Comparison of ENCODE assay signal across 8 cellular contexts in genomic region chr12:122097641-122098364, GRCh38. TPM values are rescaled to one million over a fixed set of nuclear protein-coding genes. Genes with fewer than 3 reads are reported as not detected.
DNase-seq lines count a peak whose midpoint lies in the region; ATAC-seq and TF ChIP-seq lines count a peak whose summit lies in the region.

No MANE protein-coding gene starts in this region.

- in situ Hi-C loops in HAP-1 (cut with MboI; ENCODE audit: low sequenced_read_pairs) = no loop called here

- peak overlapping the region; percentile 46 to 89 (median 84) for H3K27ac Mint-ChIP-seq in CD8-positive, alpha-beta memory T cell

- no peak overlapping the region for H3K4me3 ChIP-seq in CD8-positive, alpha-beta memory T cell (ENCODE audit: low read length)
- H3K4me3 ChIP-seq in choroid plexus epithelial cell (ENCODE audit: low read depth, low read length) (no peak overlapping the region), mucosa of descending colon (no peak overlapping the region), aorta (ENCODE audit: low read length in 2 of 2) (no peak overlapping the region), HAP-1 (no peak overlapping the region)

- no peaks in the 10 kb centered on the region for H3K27me3 Mint-ChIP-seq in CD8-positive, alpha-beta memory T cell

- H3K4me1 ChIP-seq in CD8-positive, alpha-beta memory T cell (ENCODE audit: insufficient read depth, low read length) = peaks cover 71% of the 10 kb centered on the region
- peaks cover 71% of the 10 kb centered on the region for H3K4me1 ChIP-seq in mucosa of descending colon (ENCODE audit: low read depth)
- H3K4me1 ChIP-seq in aorta (ENCODE audit: control insufficient read depth in 1 of 2, insufficient read depth in 2 of 2, low read length in 2 of 2) = no peaks in the 10 kb centered on the region
- H3K4me1 ChIP-seq in HAP-1 = no peaks in the 10 kb centered on the region

- no peaks in the 10 kb centered on the region for H3K36me3 ChIP-seq in CD8-positive, alpha-beta memory T cell (ENCODE audit: insufficient read depth, low read length)
- H3K36me3 ChIP-seq in mucosa of descending colon (ENCODE audit: low read depth) (no peaks in the 10 kb centered on the region), aorta (ENCODE audit: control insufficient read depth in 1 of 2, insufficient read depth in 2 of 2, low read length in 1 of 2) (no peaks in the 10 kb centered on the region), HAP-1 (replicated peaks) (no peaks in the 10 kb centered on the region)

- peak overlapping the region; percentile 62 for H3K27ac ChIP-seq in CD8-positive, alpha-beta memory T cell (ENCODE audit: low read depth, low read length)
- H3K27ac ChIP-seq in aorta (ENCODE audit: low read depth in 1 of 2, low read length in 2 of 2) = peak overlapping the region in 1 of 2 donors; percentile 89

- CTCF ChIA-PET in CD8-positive, alpha-beta memory T cell (lab: Charles Lee) = interaction anchor here (0.6 to 4.4 kb wide), 7 partner anchors 9 to 256 kb away, joined by 3 to 19 read pairs (median 5); no protein-coding TSS in a partner anchor

- no peak for TF ChIP-seq CTCF in choroid plexus epithelial cell (conservative IDR thresholded peaks at IDR 0.05; ENCODE audit: low read depth, low read length)
- TF ChIP-seq CTCF in mucosa of descending colon (IDR thresholded peaks at IDR 0.05) = no peak

- ATAC-seq in mucosa of descending colon = peak; percentile 83
- ATAC-seq in aorta (ENCODE audit: low FRiP score) = peak; percentile 70
- no peak for ATAC-seq in HG02642 (IDR thresholded peaks at IDR 0.05; ENCODE audit: poor library complexity, unreplicated experiment)

- WGBS in aorta, 2 donors = 13 to 21% methylated on average over 8 of the region's 8 CpGs

- H3K4me1 Mint-ChIP-seq in CD8-positive, alpha-beta memory T cell = peaks cover 48 to 66% (median 64%) of the 10 kb centered on the region in 3 donors

- POLR2A ChIA-PET in CD8-positive, alpha-beta memory T cell (lab: Charles Lee) = interaction anchor here (0.5 to 1.0 kb wide), 3 partner anchors 10 to 14 kb away, joined by 3 read pairs; no protein-coding TSS in a partner anchor

- intact Hi-C loops in mucosa of descending colon (cut with DNase I, micrococcal nuclease) = no loop called here
- intact Hi-C loops in aorta (cut with DNase I) = no loop called here

- no peaks in the 10 kb centered on the region for H3K9me3 ChIP-seq in CD8-positive, alpha-beta memory T cell (ENCODE audit: low read length)
- H3K9me3 ChIP-seq in mucosa of descending colon (no peaks in the 10 kb centered on the region), aorta (ENCODE audit: control insufficient read depth, low read length) (no peaks in the 10 kb centered on the region), HAP-1 (no peaks in the 10 kb centered on the region)

- peaks cover 0 to 5% (median 0%) of the 10 kb centered on the region in 3 donors for H3K36me3 Mint-ChIP-seq in CD8-positive, alpha-beta memory T cell

- no peaks in the 10 kb centered on the region for H3K27me3 ChIP-seq in CD8-positive, alpha-beta memory T cell (ENCODE audit: insufficient read depth, low read length, poor library complexity, severe bottlenecking)
- H3K27me3 ChIP-seq in aorta (ENCODE audit: control insufficient read depth in 1 of 2, insufficient read depth in 2 of 2, low read length in 1 of 2) (no peaks in the 10 kb centered on the region), HAP-1 (ENCODE audit: low read depth) (no peaks in the 10 kb centered on the region)

- peak overlapping the region in 4 of 7 donors; percentile 38 to 59 (median 52) for H3K4me3 Mint-ChIP-seq in CD8-positive, alpha-beta memory T cell

- H3K9me3 Mint-ChIP-seq in CD8-positive, alpha-beta memory T cell = no peaks in the 10 kb centered on the region

- no peak for DNase-seq in CD8-positive, alpha-beta memory T cell
- DNase-seq in NCI-H2196 treated with DMSO at 0.1 percent for 48 hours (lab: John Stamatoyannopoulos, UW; ENCODE audit: unreplicated experiment) (peak; percentile 90), choroid plexus epithelial cell (ENCODE audit: low read depth) (peak; percentile 58), mucosa of descending colon (peak; percentile 85 to 87 (median 86)), aorta (no peak), HAP-1 (ENCODE audit: low spot score in 2 of 2) (no peak), NCI-H187 (lab: John Stamatoyannopoulos, UW) (no peak)

RNA-seq across cellular contexts. Expression of gene MLXIP, which starts 19.2 kb away (rescaled TPM):
- 10 to 100 TPM; 32.1 to 33.9 TPM for total RNA-seq in CD8-positive, alpha-beta memory T cell
- polyA plus RNA-seq in CD8-positive, alpha-beta memory T cell = 18.3 TPM
- 100 to 1,000 TPM; 194 to 230 (median 201) TPM for total RNA-seq in mucosa of descending colon
- 10 to 100 TPM; 49.8 to 65.1 TPM for total RNA-seq in aorta
- polyA plus RNA-seq in aorta = 10 to 100 TPM; 10.3 to 39.0 TPM

Comparison
In these comparisons a context has a peak if more than half of its experiments do, and no peak if none do; other contexts are left out.
1. DNase-seq: peak in NCI-H2196 treated with DMSO at 0.1 percent for 48 hours (single experiment), choroid plexus epithelial cell (single experiment) and mucosa of descending colon (3 of 3); none in CD8-positive, alpha-beta memory T cell (0 of 5), aorta (0 of 2), HAP-1 (0 of 2) and NCI-H187 (0 of 2).